In the genomic region with DNA sequence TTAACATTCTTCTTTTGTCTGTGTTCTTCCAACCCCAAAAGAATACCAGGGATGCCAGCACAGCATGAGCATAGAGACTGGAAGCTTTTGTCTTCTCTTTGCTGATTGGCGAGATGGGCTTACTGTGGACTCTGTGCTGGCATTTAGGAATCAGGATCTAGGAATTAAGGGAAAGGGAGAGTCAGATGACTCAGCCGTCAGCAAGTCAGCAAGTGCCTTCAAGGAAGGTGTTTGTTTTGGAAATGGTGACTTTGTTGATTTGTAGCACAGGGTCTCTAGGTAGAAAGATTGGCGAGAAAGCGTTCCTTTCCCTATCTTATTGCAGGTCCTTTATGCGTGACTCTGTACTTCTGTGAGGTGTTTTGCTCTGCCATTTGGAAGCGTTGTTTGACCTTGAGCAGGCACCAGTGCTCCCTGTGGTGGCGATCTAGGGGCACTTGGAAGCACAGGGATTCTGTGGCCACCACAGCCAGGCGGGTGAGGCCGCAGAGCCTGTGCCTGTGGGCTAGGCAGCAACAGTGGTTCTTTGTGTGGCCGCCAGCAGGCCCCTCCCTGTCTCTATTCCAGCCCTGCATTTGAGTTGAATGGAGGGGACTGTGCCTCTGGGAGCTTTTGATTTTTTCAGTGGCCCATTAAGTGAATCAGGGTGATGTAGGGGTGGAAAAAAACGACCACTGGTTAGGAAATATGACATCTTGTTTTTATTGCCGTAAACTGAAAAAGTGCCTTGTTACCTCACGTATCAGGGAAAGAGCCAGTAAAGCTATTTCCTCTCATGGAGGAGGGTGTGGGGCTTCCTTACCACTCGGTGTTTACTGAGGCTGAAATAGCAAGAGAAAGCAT, we compare ENCODE assay signal across 10 cellular contexts. TPM values are rescaled to one million over a fixed set of nuclear protein-coding genes. Genes with fewer than 3 reads are reported as not detected.
DNase-seq lines count a peak whose midpoint lies in the region; ATAC-seq and TF ChIP-seq lines count a peak whose summit lies in the region.
"Had no signal": no experiment of that assay in that cellular context is flagged by ENCODE, and none has a peak within 500 bp of the region (broad histone marks: within the 10 kb centered on the region; RNA-seq: fewer than 3 reads in every experiment).

No MANE protein-coding gene starts in this region.

- peaks cover 32% of the 10 kb centered on the region for H3K4me1 ChIP-seq in ectodermal cell (ENCODE audit: control insufficient read depth, insufficient read depth, low read length)

- no peak overlapping the region for H3K4me3 ChIP-seq in ectodermal cell (ENCODE audit: insufficient read depth, low read depth, low read length)
- H3K4me3 ChIP-seq: ovary had no signal

- ATAC-seq in HG03432 (IDR thresholded peaks at IDR 0.05; ENCODE audit: unreplicated experiment) = no peak

- peak overlapping the region; percentile 96 for H3K27ac ChIP-seq in ectodermal cell (ENCODE audit: insufficient read depth, low read depth, low read length, poor library complexity, severe bottlenecking)
- H3K27ac ChIP-seq: ovary had no signal

- peaks cover 35% of the 10 kb centered on the region for H3K36me3 ChIP-seq in ectodermal cell (ENCODE audit: control insufficient read depth, insufficient read depth, low read length)
- H3K36me3 ChIP-seq: ovary had no signal

- DNase-seq in kidney glomerular epithelial cell (lab: John Stamatoyannopoulos, UW) (peak; percentile 88), superior temporal gyrus (ENCODE audit: extremely low spot score) (peak; percentile 93)
- DNase-seq in activated naive CD4-positive, alpha-beta T cell (lab: John Stamatoyannopoulos, UW) = no peak
- no peak for DNase-seq in effector CD8-positive, alpha-beta T cell (lab: John Stamatoyannopoulos, UW)
- DNase-seq in central memory CD4-positive, alpha-beta T cell = no peak
- DNase-seq: activated naive CD4-positive, alpha-beta T cell treated with Interleukin-2 at 50 U/mL for 16 hours; ovary had no signal

- no peak for TF ChIP-seq EP300 in Ishikawa (IDR thresholded peaks at IDR 0.05; ENCODE audit: borderline replicate concordance)

- H3K27me3 ChIP-seq in ectodermal cell (ENCODE audit: control insufficient read depth, insufficient read depth, low read length, poor library complexity, severe bottlenecking) = no peaks in the 10 kb centered on the region
- H3K27me3 ChIP-seq: ovary had no signal

- no peaks in the 10 kb centered on the region for H3K9me3 ChIP-seq in ectodermal cell (ENCODE audit: control insufficient read depth, low read length)
- H3K9me3 ChIP-seq: ovary had no signal

- TF ChIP-seq RAD21 in Ishikawa (IDR thresholded peaks at IDR 0.05; ENCODE audit: low read depth) = no peak

- 29 to 31% methylated on average over 14 of the region's 14 CpGs for WGBS in ectodermal cell, 2 experiments

TF ChIP-seq in Ishikawa, 13 proteins besides CTCF, POLR2A, EP300 and RAD21:
- peak; percentile 40; the same call in 1 of the 2 replicates for TF ChIP-seq TEAD4 (IDR thresholded peaks at IDR 0.05)
- no peak for TF ChIP-seq ZBTB7A (IDR thresholded peaks at IDR 0.05; ENCODE audit: low read depth)
TF ChIP-seq in Ishikawa: peak in this region for 1.

RNA-seq across cellular contexts. Expression of a gene that starts 19.0 kb away (rescaled TPM):
- 37.3 TPM for polyA plus RNA-seq in ectodermal cell (2013, experiment 1 of 4)
- 38.8 TPM for polyA plus RNA-seq in ectodermal cell (2013, experiment 2 of 4)
- 28.9 TPM for polyA plus RNA-seq in ectodermal cell (2013, experiment 3 of 4)
- polyA plus RNA-seq in ectodermal cell (2013, experiment 4 of 4) = 31.0 TPM

Comparison
In these comparisons a context has a peak if more than half of its experiments do, and no peak if none do; other contexts are left out.
1. DNase-seq: peak in kidney glomerular epithelial cell (single experiment) and superior temporal gyrus (single experiment); none in activated naive CD4-positive, alpha-beta T cell (0 of 4), effector CD8-positive, alpha-beta T cell (single experiment) and central memory CD4-positive, alpha-beta T cell (single experiment).